ENCODE assay signal across 23 cellular contexts in the genomic region with DNA sequence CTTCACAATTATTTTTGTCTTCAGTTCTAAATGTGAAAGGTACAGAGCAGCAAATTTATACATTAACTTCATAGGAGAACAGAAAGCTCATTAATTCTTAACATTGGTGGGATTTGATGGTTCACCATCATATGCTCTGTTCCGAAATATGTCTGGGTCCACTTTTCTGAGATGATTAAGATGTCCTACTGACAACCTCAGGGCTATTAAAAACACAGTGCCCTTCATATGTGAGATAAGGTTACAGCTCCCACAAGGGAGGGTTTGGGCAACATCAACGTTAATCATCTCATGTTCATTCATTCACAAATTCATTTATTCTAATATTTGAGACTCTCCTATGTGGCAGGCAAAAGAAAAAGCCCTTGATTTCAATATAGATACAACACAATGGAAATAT.
"Had no signal": no experiment of that assay in that cellular context is flagged by ENCODE, and none has a peak within 500 bp of the region (broad histone marks: within the 10 kb centered on the region; RNA-seq: fewer than 3 reads in every experiment).

No MANE protein-coding gene starts in this region.

- FAIRE-seq: colon, islet of Langerhans had no signal

- H3K27me3 ChIP-seq: esophagus muscularis mucosa, gastrocnemius medialis, heart right ventricle, right atrium auricular region had no signal

- H3K4me3 Mint-ChIP-seq: dendritic cell treated with granulocyte-macrophage colony-stimulating factor and Interleukin-4, amounts not matched to agents 40 ng/mL and 50 ng/mL, for 4 days; effector memory CD8-positive, alpha-beta T cell; nephron; stimulated activated naive CD8-positive, alpha-beta T cell treated with anti-CD3 and anti-CD28 coated beads, Interleukin-15, amount 100 ng/mL, for 72 hours had no signal

- H3K27ac ChIP-seq: epithelial cell of prostate, esophagus muscularis mucosa, gastrocnemius medialis, heart right ventricle, lower lobe of right lung, thoracic aorta had no signal

- H3K36me3 ChIP-seq: gastrocnemius medialis, thoracic aorta had no signal

- H3K4me3 ChIP-seq: esophagus muscularis mucosa, gastrocnemius medialis, heart right ventricle, lower lobe of right lung, right atrium auricular region, smooth muscle cell, thoracic aorta had no signal

- ATAC-seq: effector memory CD8-positive, alpha-beta T cell; gastrocnemius medialis; stimulated activated naive CD8-positive, alpha-beta T cell treated with anti-CD3 and anti-CD28 coated beads, Interleukin-15, amount 100 ng/mL, for 72 hours had no signal

- H3K9me3 ChIP-seq: esophagus muscularis mucosa, gastrocnemius medialis, heart right ventricle, lower lobe of right lung, right atrium auricular region, thoracic aorta had no signal

- H3K4me2 ChIP-seq: smooth muscle cell had no signal

- H3K4me1 Mint-ChIP-seq: nephron; stimulated activated naive CD8-positive, alpha-beta T cell treated with anti-CD3 and anti-CD28 coated beads, Interleukin-15, amount 100 ng/mL, for 72 hours had no signal

- H3K27me3 Mint-ChIP-seq: dendritic cell treated with granulocyte-macrophage colony-stimulating factor and Interleukin-4, amounts not matched to agents 40 ng/mL and 50 ng/mL, for 4 days; effector memory CD8-positive, alpha-beta T cell; stimulated activated naive CD8-positive, alpha-beta T cell treated with anti-CD3 and anti-CD28 coated beads, Interleukin-15, amount 100 ng/mL, for 72 hours had no signal

- H3K27ac Mint-ChIP-seq: dendritic cell treated with granulocyte-macrophage colony-stimulating factor and Interleukin-4, amounts not matched to agents 40 ng/mL and 50 ng/mL, for 4 days; nephron had no signal

- DNase-seq: cerebellar nuclear complex; effector memory CD8-positive, alpha-beta T cell; gastrocnemius medialis; heart right ventricle; hypothalamus; kidney glomerular epithelial cell; lower lobe of right lung; mesenchymal stem cell; midbrain; posterior cingulate gyrus; stimulated activated CD4-positive, alpha-beta T cell treated with anti-CD3 and anti-CD28 coated beads, Interleukin-2, amount 100 ng/mL, for 48 hours; stimulated activated naive CD8-positive, alpha-beta T cell treated with anti-CD3 and anti-CD28 coated beads, Interleukin-15, amount 100 ng/mL, for 72 hours; substantia nigra; trophoblast cell had no signal

- H3K9me3 Mint-ChIP-seq: effector memory CD8-positive, alpha-beta T cell; nephron; stimulated activated naive CD8-positive, alpha-beta T cell treated with anti-CD3 and anti-CD28 coated beads, Interleukin-15, amount 100 ng/mL, for 72 hours had no signal

- H3K4me1 ChIP-seq: gastrocnemius medialis, lower lobe of right lung had no signal
